ENCODE assay signal across 1 cellular context in the genomic region with DNA sequence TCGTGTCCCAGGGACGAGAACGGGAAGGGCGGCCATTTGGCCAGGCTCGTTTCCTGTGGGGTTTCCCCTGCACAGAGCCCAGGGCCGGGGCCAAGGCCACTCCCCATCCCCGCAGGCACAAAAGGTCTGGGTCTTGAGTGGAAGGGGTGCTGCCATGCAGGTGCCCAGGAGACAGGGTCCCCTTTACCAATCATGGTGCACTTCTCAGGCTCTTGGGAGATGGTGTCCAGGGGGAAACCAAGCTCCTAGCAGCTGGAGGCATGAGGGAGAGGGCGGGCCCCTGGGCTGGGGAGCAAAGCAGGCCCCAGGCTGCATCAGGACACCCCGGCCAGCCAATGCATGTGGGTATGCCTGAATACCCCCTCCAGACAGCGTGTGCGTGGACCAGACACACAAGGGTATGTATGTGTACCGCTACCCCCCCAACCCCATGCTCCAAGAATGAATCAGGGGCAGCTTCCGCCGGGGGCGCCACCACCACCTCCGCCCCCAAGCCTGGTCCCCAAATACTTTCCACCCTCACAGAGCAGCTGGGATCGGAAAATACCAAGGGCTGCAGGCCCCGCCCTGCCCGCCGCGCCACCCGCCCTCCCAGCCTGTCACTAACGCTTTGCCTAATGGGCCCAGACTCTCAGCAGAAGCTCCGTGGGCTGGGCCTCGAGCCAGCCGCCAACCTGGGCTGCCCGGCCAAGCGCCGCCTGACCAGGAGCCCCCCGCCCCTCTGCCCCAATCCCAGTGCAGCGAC.
TF ChIP-seq lines count a peak whose summit lies in the region.

No MANE protein-coding gene starts in this region.

TF ChIP-seq in GM12878, 131 proteins besides CTCF, POLR2A, EP300 and RAD21 (continued from another document):
- TF ChIP-seq, protein P1, sequence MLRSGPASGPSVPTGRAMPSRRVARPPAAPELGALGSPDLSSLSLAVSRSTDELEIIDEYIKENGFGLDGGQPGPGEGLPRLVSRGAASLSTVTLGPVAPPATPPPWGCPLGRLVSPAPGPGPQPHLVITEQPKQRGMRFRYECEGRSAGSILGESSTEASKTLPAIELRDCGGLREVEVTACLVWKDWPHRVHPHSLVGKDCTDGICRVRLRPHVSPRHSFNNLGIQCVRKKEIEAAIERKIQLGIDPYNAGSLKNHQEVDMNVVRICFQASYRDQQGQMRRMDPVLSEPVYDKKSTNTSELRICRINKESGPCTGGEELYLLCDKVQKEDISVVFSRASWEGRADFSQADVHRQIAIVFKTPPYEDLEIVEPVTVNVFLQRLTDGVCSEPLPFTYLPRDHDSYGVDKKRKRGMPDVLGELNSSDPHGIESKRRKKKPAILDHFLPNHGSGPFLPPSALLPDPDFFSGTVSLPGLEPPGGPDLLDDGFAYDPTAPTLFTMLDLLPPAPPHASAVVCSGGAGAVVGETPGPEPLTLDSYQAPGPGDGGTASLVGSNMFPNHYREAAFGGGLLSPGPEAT (IDR thresholded peaks at IDR 0.05; ENCODE audit: low read depth): peak; percentile 71
- peak; percentile 83 for TF ChIP-seq DPF2 (IDR thresholded peaks at IDR 0.05)
- TF ChIP-seq ZSCAN29 (IDR thresholded peaks at IDR 0.05): peak; percentile 43; the same call in 1 of the 2 replicates
- TF ChIP-seq MEF2A (IDR thresholded peaks at IDR 0.05; ENCODE audit: insufficient read depth, low read depth, low read length): peak; percentile 16; the same call in 1 of the 2 replicates
- peak; percentile 17 for TF ChIP-seq RUNX3 (IDR thresholded peaks at IDR 0.05; ENCODE audit: low read length)
- 0 out of 2 replicates have a peak, but pooled peaks have one; percentile 15 for TF ChIP-seq BCL11A (IDR thresholded peaks at IDR 0.05; ENCODE audit: low read depth, low read length)
- peak; percentile 63; the same call in 1 of the 2 replicates for TF ChIP-seq SPI1 (IDR thresholded peaks at IDR 0.05; ENCODE audit: borderline replicate concordance, insufficient read depth, low read depth, low read length)
- peak; percentile 19; the same call in 1 of the 2 replicates for TF ChIP-seq MXI1 (IDR thresholded peaks at IDR 0.05; ENCODE audit: low read depth, low read length)
- TF ChIP-seq, protein P2, sequence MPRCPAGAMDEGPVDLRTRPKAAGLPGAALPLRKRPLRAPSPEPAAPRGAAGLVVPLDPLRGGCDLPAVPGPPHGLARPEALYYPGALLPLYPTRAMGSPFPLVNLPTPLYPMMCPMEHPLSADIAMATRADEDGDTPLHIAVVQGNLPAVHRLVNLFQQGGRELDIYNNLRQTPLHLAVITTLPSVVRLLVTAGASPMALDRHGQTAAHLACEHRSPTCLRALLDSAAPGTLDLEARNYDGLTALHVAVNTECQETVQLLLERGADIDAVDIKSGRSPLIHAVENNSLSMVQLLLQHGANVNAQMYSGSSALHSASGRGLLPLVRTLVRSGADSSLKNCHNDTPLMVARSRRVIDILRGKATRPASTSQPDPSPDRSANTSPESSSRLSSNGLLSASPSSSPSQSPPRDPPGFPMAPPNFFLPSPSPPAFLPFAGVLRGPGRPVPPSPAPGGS (IDR thresholded peaks at IDR 0.05; ENCODE audit: borderline replicate concordance, insufficient read depth, low read depth, low read length, poor library complexity, severe bottlenecking): peak; percentile 9
- TF ChIP-seq, protein P3, sequence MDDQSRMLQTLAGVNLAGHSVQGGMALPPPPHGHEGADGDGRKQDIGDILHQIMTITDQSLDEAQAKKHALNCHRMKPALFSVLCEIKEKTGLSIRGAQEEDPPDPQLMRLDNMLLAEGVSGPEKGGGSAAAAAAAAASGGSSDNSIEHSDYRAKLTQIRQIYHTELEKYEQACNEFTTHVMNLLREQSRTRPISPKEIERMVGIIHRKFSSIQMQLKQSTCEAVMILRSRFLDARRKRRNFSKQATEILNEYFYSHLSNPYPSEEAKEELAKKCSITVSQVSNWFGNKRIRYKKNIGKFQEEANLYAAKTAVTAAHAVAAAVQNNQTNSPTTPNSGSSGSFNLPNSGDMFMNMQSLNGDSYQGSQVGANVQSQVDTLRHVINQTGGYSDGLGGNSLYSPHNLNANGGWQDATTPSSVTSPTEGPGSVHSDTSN (IDR thresholded peaks at IDR 0.05; ENCODE audit: insufficient replicate concordance, low read depth, low read length): peak; percentile 43
- no peak for TF ChIP-seq NR2C1 (IDR thresholded peaks at IDR 0.05)
- TF ChIP-seq EED (IDR thresholded peaks at IDR 0.05; ENCODE audit: low read depth): peak; percentile 92
- peak; percentile 78; the same call in 1 of the 2 replicates for TF ChIP-seq SMAD5 (IDR thresholded peaks at IDR 0.05; ENCODE audit: low read depth)
- TF ChIP-seq CHD2 (IDR thresholded peaks at IDR 0.05; ENCODE audit: borderline replicate concordance, low read depth, low read length): no peak
- TF ChIP-seq POLR2AphosphoS5 (IDR thresholded peaks at IDR 0.05; ENCODE audit: low read length): peak; percentile 76
- TF ChIP-seq CHD4 (IDR thresholded peaks at IDR 0.05): no peak
- TF ChIP-seq KDM1A (IDR thresholded peaks at IDR 0.05; ENCODE audit: borderline replicate concordance): no peak
- 0 out of 2 replicates have a peak, but pooled peaks have one; percentile 15 for TF ChIP-seq MTA3 (IDR thresholded peaks at IDR 0.05; ENCODE audit: borderline replicate concordance, low read length)
- TF ChIP-seq SRF (IDR thresholded peaks at IDR 0.05; ENCODE audit: low read depth in 2 of 2, low read length in 2 of 2): no peak
- TF ChIP-seq BHLHE40 (IDR thresholded peaks at IDR 0.05; ENCODE audit: borderline replicate concordance in 1 of 2, low read depth in 2 of 2, low read length in 1 of 2): peak in 1 of 2 experiments; percentile 26; a peak in 1 of 4 replicates
- no peak for TF ChIP-seq CREM (IDR thresholded peaks at IDR 0.05; ENCODE audit: low read depth)
- TF ChIP-seq, protein P4, sequence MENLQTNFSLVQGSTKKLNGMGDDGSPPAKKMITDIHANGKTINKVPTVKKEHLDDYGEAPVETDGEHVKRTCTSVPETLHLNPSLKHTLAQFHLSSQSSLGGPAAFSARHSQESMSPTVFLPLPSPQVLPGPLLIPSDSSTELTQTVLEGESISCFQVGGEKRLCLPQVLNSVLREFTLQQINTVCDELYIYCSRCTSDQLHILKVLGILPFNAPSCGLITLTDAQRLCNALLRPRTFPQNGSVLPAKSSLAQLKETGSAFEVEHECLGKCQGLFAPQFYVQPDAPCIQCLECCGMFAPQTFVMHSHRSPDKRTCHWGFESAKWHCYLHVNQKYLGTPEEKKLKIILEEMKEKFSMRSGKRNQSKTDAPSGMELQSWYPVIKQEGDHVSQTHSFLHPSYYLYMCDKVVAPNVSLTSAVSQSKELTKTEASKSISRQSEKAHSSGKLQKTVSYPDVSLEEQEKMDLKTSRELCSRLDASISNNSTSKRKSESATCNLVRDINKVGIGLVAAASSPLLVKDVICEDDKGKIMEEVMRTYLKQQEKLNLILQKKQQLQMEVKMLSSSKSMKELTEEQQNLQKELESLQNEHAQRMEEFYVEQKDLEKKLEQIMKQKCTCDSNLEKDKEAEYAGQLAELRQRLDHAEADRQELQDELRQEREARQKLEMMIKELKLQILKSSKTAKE (IDR thresholded peaks at IDR 0.05; ENCODE audit: low read depth, poor library complexity, severe bottlenecking): peak; percentile 35
- TF ChIP-seq, protein P5, sequence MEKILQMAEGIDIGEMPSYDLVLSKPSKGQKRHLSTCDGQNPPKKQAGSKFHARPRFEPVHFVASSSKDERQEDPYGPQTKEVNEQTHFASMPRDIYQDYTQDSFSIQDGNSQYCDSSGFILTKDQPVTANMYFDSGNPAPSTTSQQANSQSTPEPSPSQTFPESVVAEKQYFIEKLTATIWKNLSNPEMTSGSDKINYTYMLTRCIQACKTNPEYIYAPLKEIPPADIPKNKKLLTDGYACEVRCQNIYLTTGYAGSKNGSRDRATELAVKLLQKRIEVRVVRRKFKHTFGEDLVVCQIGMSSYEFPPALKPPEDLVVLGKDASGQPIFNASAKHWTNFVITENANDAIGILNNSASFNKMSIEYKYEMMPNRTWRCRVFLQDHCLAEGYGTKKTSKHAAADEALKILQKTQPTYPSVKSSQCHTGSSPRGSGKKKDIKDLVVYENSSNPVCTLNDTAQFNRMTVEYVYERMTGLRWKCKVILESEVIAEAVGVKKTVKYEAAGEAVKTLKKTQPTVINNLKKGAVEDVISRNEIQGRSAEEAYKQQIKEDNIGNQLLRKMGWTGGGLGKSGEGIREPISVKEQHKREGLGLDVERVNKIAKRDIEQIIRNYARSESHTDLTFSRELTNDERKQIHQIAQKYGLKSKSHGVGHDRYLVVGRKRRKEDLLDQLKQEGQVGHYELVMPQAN (conservative IDR thresholded peaks at IDR 0.05): peak; percentile 74
- no peak for TF ChIP-seq SP1 (IDR thresholded peaks at IDR 0.05; ENCODE audit: low read depth, low read length)
- no peak for TF ChIP-seq RB1 (IDR thresholded peaks at IDR 0.05; ENCODE audit: borderline replicate concordance)
- TF ChIP-seq KLF5 (IDR thresholded peaks at IDR 0.05; ENCODE audit: partially characterized antibody): peak; percentile 32
- TF ChIP-seq NR2F1 (conservative IDR thresholded peaks at IDR 0.05): peak; percentile 47; the same call in 1 of the 2 replicates
- peak; percentile 45 for TF ChIP-seq MEF2B (IDR thresholded peaks at IDR 0.05; ENCODE audit: partially characterized antibody, poor library complexity, severe bottlenecking)
- peak; percentile 14; the same call in 1 of the 2 replicates for TF ChIP-seq TCF12 (IDR thresholded peaks at IDR 0.05; ENCODE audit: low read depth, low read length)
- peak; percentile 31; the same call in 1 of the 2 replicates for TF ChIP-seq ATF7 (IDR thresholded peaks at IDR 0.05; ENCODE audit: low read depth)
- TF ChIP-seq RELA (IDR thresholded peaks at IDR 0.05; ENCODE audit: borderline replicate concordance, partially characterized antibody): peak; percentile 49
- TF ChIP-seq, protein P6, sequence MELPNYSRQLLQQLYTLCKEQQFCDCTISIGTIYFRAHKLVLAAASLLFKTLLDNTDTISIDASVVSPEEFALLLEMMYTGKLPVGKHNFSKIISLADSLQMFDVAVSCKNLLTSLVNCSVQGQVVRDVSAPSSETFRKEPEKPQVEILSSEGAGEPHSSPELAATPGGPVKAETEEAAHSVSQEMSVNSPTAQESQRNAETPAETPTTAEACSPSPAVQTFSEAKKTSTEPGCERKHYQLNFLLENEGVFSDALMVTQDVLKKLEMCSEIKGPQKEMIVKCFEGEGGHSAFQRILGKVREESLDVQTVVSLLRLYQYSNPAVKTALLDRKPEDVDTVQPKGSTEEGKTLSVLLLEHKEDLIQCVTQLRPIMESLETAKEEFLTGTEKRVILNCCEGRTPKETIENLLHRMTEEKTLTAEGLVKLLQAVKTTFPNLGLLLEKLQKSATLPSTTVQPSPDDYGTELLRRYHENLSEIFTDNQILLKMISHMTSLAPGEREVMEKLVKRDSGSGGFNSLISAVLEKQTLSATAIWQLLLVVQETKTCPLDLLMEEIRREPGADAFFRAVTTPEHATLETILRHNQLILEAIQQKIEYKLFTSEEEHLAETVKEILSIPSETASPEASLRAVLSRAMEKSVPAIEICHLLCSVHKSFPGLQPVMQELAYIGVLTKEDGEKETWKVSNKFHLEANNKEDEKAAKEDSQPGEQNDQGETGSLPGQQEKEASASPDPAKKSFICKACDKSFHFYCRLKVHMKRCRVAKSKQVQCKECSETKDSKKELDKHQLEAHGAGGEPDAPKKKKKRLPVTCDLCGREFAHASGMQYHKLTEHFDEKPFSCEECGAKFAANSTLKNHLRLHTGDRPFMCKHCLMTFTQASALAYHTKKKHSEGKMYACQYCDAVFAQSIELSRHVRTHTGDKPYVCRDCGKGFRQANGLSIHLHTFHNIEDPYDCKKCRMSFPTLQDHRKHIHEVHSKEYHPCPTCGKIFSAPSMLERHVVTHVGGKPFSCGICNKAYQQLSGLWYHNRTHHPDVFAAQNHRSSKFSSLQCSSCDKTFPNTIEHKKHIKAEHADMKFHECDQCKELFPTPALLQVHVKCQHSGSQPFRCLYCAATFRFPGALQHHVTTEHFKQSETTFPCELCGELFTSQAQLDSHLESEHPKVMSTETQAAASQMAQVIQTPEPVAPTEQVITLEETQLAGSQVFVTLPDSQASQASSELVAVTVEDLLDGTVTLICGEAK (IDR thresholded peaks at IDR 0.05; ENCODE audit: borderline replicate concordance): peak; percentile 77; the same call in 1 of the 2 replicates
- peak; percentile 82 for TF ChIP-seq GATAD2B (conservative IDR thresholded peaks at IDR 0.05; ENCODE audit: low read depth)
